In genomic region chrX:39854772-39855747, GRCh38 we compare ENCODE assay signal across 9 cellular contexts.
DNase-seq lines count a peak whose midpoint lies in the region; ATAC-seq and TF ChIP-seq lines count a peak whose summit lies in the region.
"Had no signal": no experiment of that assay in that cellular context is flagged by ENCODE, and none has a peak within 500 bp of the region (broad histone marks: within the 10 kb centered on the region; RNA-seq: fewer than 3 reads in every experiment).

No MANE protein-coding gene starts in this region.

- H3K27me3 ChIP-seq in OCI-LY1 (ENCODE audit: insufficient read depth, low read length) (no peaks in the 10 kb centered on the region), H7 (ENCODE audit: control insufficient read depth, insufficient read depth, low read length) (no peaks in the 10 kb centered on the region), Caco-2 (replicated peaks; ENCODE audit: control insufficient read depth, insufficient read depth, low read length) (no peaks in the 10 kb centered on the region)

- no peaks in the 10 kb centered on the region for H4K20me1 ChIP-seq in OCI-LY1 (ENCODE audit: insufficient read depth, low read length)

- peak overlapping the region; percentile 48 for H3K4me3 ChIP-seq in OCI-LY1 (ENCODE audit: low read depth, low read length, poor library complexity, severe bottlenecking)
- no peak overlapping the region for H3K4me3 ChIP-seq in H7 (ENCODE audit: insufficient read depth, low read depth, low read length)
- no peak overlapping the region for H3K4me3 ChIP-seq in Caco-2 (ENCODE audit: low read depth, low read length)

- DNase-seq in activated T-helper 2 cell treated with anti-CD3 and anti-CD28 coated beads, Interferon-gamma antibody, Interleukin-2, Interleukin-4, amounts not matched to agents 10 μg/mL and 5 μg/mL and 100 μg/mL, durations not matched to agents 14 hours and 24 hours and 36 hours (ENCODE audit: low spot score), result peak; percentile 74
- peak; percentile 78 for DNase-seq in stimulated activated CD4-positive, alpha-beta T cell treated with anti-CD3 and anti-CD28 coated beads, Interleukin-15, amount 100 ng/mL, for 24 hours
- DNase-seq in anterior cingulate cortex (lab: John Stamatoyannopoulos, UW) (no peak), H7 (no peak), Caco-2 (no peak)

- ATAC-seq in GM18508 (IDR thresholded peaks at IDR 0.05; ENCODE audit: insufficient read depth, unreplicated experiment), result peak; percentile 59
- peak; percentile 75 for ATAC-seq in HG02759 (IDR thresholded peaks at IDR 0.05; ENCODE audit: unreplicated experiment)
- ATAC-seq: Panc1 had no signal

- no peaks in the 10 kb centered on the region for H3K36me3 ChIP-seq in OCI-LY1 (ENCODE audit: insufficient read depth, low read length)
- no peaks in the 10 kb centered on the region for H3K36me3 ChIP-seq in H7 (replicated peaks; ENCODE audit: control insufficient read depth, insufficient read depth, low read length)
- no peaks in the 10 kb centered on the region for H3K36me3 ChIP-seq in Caco-2 (ENCODE audit: control insufficient read depth, insufficient read depth, low read length)

- H3K36me3 Mint-ChIP-seq in activated T-helper 2 cell treated with anti-CD3 and anti-CD28 coated beads, Interferon-gamma antibody, Interleukin-2, Interleukin-4, amounts not matched to agents 10 μg/mL and 5 μg/mL and 100 μg/mL, durations not matched to agents 14 hours and 24 hours and 36 hours (ENCODE audit: low read depth), result peaks cover 16% of the 10 kb centered on the region
- no peaks in the 10 kb centered on the region for H3K36me3 Mint-ChIP-seq in Caco-2 (ENCODE audit: insufficient read depth, unreplicated experiment)

- CTCF ChIA-PET in Caco-2 (lab: Charles Lee), result no interaction called here

- H3K4me2 ChIP-seq in OCI-LY1 (ENCODE audit: low read length), result peak overlapping the region; percentile 63

- no peak overlapping the region for H2AFZ ChIP-seq in OCI-LY1 (ENCODE audit: low read length)

- POLR2A ChIA-PET in Caco-2 (lab: Charles Lee), result no interaction called here

- H3K27me3 Mint-ChIP-seq in activated T-helper 2 cell treated with anti-CD3 and anti-CD28 coated beads, Interferon-gamma antibody, Interleukin-2, Interleukin-4, amounts not matched to agents 10 μg/mL and 5 μg/mL and 100 μg/mL, durations not matched to agents 14 hours and 24 hours and 36 hours (ENCODE audit: low read depth), result no peaks in the 10 kb centered on the region
- no peaks in the 10 kb centered on the region for H3K27me3 Mint-ChIP-seq in Caco-2 (ENCODE audit: insufficient read depth, unreplicated experiment)

- BruUV-seq in Caco-2 (replicated peaks; lab: Mats Ljungman, UMichigan), result no TSS peak

- no peaks in the 10 kb centered on the region for H3K9me3 Mint-ChIP-seq in activated T-helper 2 cell treated with anti-CD3 and anti-CD28 coated beads, Interferon-gamma antibody, Interleukin-2, Interleukin-4, amounts not matched to agents 10 μg/mL and 5 μg/mL and 100 μg/mL, durations not matched to agents 14 hours and 24 hours and 36 hours
- no peaks in the 10 kb centered on the region for H3K9me3 Mint-ChIP-seq in Caco-2 (ENCODE audit: unreplicated experiment)

- TF ChIP-seq CTCF in OCI-LY1 (IDR thresholded peaks at IDR 0.05; ENCODE audit: low read length) (no peak), Caco-2 (IDR thresholded peaks at IDR 0.05; ENCODE audit: insufficient read depth in 1 of 2, low read depth in 1 of 2, low read length in 1 of 2, severe bottlenecking in 1 of 2, unreplicated experiment in 1 of 2) (no peak)

- peak overlapping the region; percentile 56 for H3K9ac ChIP-seq in OCI-LY1 (ENCODE audit: low read length)

- H3K27ac ChIP-seq in OCI-LY1 (ENCODE audit: low read depth, low read length, poor library complexity, severe bottlenecking), result peak overlapping the region; percentile 87

- intact Hi-C loops in activated T-helper 2 cell treated with anti-CD3 and anti-CD28 coated beads, Interferon-gamma antibody, Interleukin-2, Interleukin-4, amounts not matched to agents 10 μg/mL and 5 μg/mL and 100 μg/mL, durations not matched to agents 14 hours and 24 hours and 36 hours (cut with micrococcal nuclease), result loop anchor here (1.0 to 10.0 kb wide), 13 partner anchors 15 to 1043 kb away; partner anchors contain the start of gene BCOR
- intact Hi-C loops in Caco-2 (cut with micrococcal nuclease; ENCODE audit: unreplicated experiment), result no loop called here

- H3K9me3 ChIP-seq in OCI-LY1 (ENCODE audit: low read length) (no peaks in the 10 kb centered on the region), Caco-2 (no peaks in the 10 kb centered on the region)

- peak overlapping the region; percentile 99 for H3K27ac Mint-ChIP-seq in activated T-helper 2 cell treated with anti-CD3 and anti-CD28 coated beads, Interferon-gamma antibody, Interleukin-2, Interleukin-4, amounts not matched to agents 10 μg/mL and 5 μg/mL and 100 μg/mL, durations not matched to agents 14 hours and 24 hours and 36 hours
- H3K27ac Mint-ChIP-seq in Caco-2 (ENCODE audit: unreplicated experiment), result no peak overlapping the region

- no peaks in the 10 kb centered on the region for H3K9me2 ChIP-seq in OCI-LY1 (ENCODE audit: low read depth, low read length)

- H3K4me1 ChIP-seq in OCI-LY1 (ENCODE audit: insufficient read depth, low read length, severe bottlenecking) (peaks cover 62% of the 10 kb centered on the region), Caco-2 (0 out of 2 replicates have a peak, but pooled peaks cover 3% of the 10 kb centered on the region)

- H3F3A ChIP-seq in OCI-LY1 (ENCODE audit: insufficient read depth, low read length), result no peaks in the 10 kb centered on the region

- peak overlapping the region; percentile 84 for H3K4me3 Mint-ChIP-seq in activated T-helper 2 cell treated with anti-CD3 and anti-CD28 coated beads, Interferon-gamma antibody, Interleukin-2, Interleukin-4, amounts not matched to agents 10 μg/mL and 5 μg/mL and 100 μg/mL, durations not matched to agents 14 hours and 24 hours and 36 hours (ENCODE audit: low read depth)
- no peak overlapping the region for H3K4me3 Mint-ChIP-seq in Caco-2 (ENCODE audit: unreplicated experiment)

- peaks cover 65% of the 10 kb centered on the region for H3K4me1 Mint-ChIP-seq in activated T-helper 2 cell treated with anti-CD3 and anti-CD28 coated beads, Interferon-gamma antibody, Interleukin-2, Interleukin-4, amounts not matched to agents 10 μg/mL and 5 μg/mL and 100 μg/mL, durations not matched to agents 14 hours and 24 hours and 36 hours (ENCODE audit: low read depth)
- H3K4me1 Mint-ChIP-seq in Caco-2 (ENCODE audit: low read depth, unreplicated experiment), result peaks cover 10% of the 10 kb centered on the region

- H3K79me2 ChIP-seq in OCI-LY1 (ENCODE audit: insufficient read depth, low read length), result no peaks in the 10 kb centered on the region

Comparison
In these comparisons a context has a peak if more than half of its experiments do, and no peak if none do; other contexts are left out.
1. DNase-seq: peak in activated T-helper 2 cell treated with anti-CD3 and anti-CD28 coated beads, Interferon-gamma antibody, Interleukin-2, Interleukin-4, amounts not matched to agents 10 μg/mL and 5 μg/mL and 100 μg/mL, durations not matched to agents 14 hours and 24 hours and 36 hours (single experiment) and stimulated activated CD4-positive, alpha-beta T cell treated with anti-CD3 and anti-CD28 coated beads, Interleukin-15, amount 100 ng/mL, for 24 hours (single experiment); none in anterior cingulate cortex (0 of 58), H7 (single experiment) and Caco-2 (0 of 2).